22 cellular contexts compared by ENCODE assay signal in genomic region chr20:4111440-4112411, GRCh38. TPM values are rescaled to one million over a fixed set of nuclear protein-coding genes. Genes with fewer than 3 reads are reported as not detected.
DNase-seq lines count a peak whose midpoint lies in the region; ATAC-seq and TF ChIP-seq lines count a peak whose summit lies in the region.
"Had no signal": no experiment of that assay in that cellular context is flagged by ENCODE, and none has a peak within 500 bp of the region (broad histone marks: within the 10 kb centered on the region; RNA-seq: fewer than 3 reads in every experiment).

No MANE protein-coding gene starts in this region.

- TF ChIP-seq EP300 in SK-N-SH (IDR thresholded peaks at IDR 0.05; ENCODE audit: borderline replicate concordance in 1 of 2, low read depth in 1 of 2, low read length in 1 of 2), result no peak

- in situ Hi-C loops in Panc1 (cut with HindIII; ENCODE audit: low pct_unique_long_range_greater_than_20kb, low sequenced_read_pairs), result no loop called here

- H3K4me1 ChIP-seq in SK-N-SH (ENCODE audit: control insufficient read depth in 1 of 2, insufficient read depth in 2 of 2, low read depth in 1 of 2, low read length in 1 of 2) (peaks cover 13 to 32% of the 10 kb centered on the region in 2 experiments), Panc1 (ENCODE audit: control insufficient read depth, insufficient read depth, low read length) (peaks cover 43% of the 10 kb centered on the region), mesenchymal stem cell (ENCODE audit: control insufficient read depth, insufficient read depth, low read depth, low read length) (peaks cover 14% of the 10 kb centered on the region)
- no peaks in the 10 kb centered on the region for H3K4me1 ChIP-seq in CD8-positive, alpha-beta memory T cell (ENCODE audit: insufficient read depth, low read length)
- H3K4me1 ChIP-seq: BE2C, uterus had no signal

- TF ChIP-seq CTCF in SK-N-SH (IDR thresholded peaks at IDR 0.05), result no peak
- TF ChIP-seq CTCF in Calu3 (IDR thresholded peaks at IDR 0.05; ENCODE audit: unreplicated experiment), result no peak
- no peak for TF ChIP-seq CTCF in Panc1 (IDR thresholded peaks at IDR 0.05)

- no peak overlapping the region for H2AFZ ChIP-seq in SK-N-SH (ENCODE audit: low read depth)
- H2AFZ ChIP-seq in mesenchymal stem cell (ENCODE audit: low read depth, low read length), result no peak overlapping the region

- CTCF ChIA-PET in SK-N-SH (lab: Yijun Ruan, JAX) (interaction anchor here (1.0 to 2.2 kb wide), 6 partner anchors 15 to 97 kb away, joined by 3 to 7 read pairs (median 4); partner anchors contain the start of gene RNF24), Calu3 (lab: Charles Lee) (no interaction called here), Panc1 (lab: Charles Lee) (interaction anchor here (1.9 kb wide), 1 partner anchor 84 kb away, joined by 5 read pairs; no protein-coding TSS in a partner anchor)
- CTCF ChIA-PET in CD8-positive, alpha-beta memory T cell (lab: Charles Lee), result interaction anchor here (0.9 to 2.1 kb wide), 3 partner anchors 121 to 484 kb away, joined by 3 to 7 read pairs (median 3); no protein-coding TSS in a partner anchor

- H2BK120ac ChIP-seq in mesenchymal stem cell (ENCODE audit: low read depth, low read length), result peak overlapping the region; percentile 35

- H3K9me3 ChIP-seq in SK-N-SH (no peaks in the 10 kb centered on the region), Panc1 (ENCODE audit: control insufficient read depth, insufficient read depth, low read depth, low read length) (no peaks in the 10 kb centered on the region), mesenchymal stem cell (ENCODE audit: control insufficient read depth, low read length) (no peaks in the 10 kb centered on the region)
- no peaks in the 10 kb centered on the region for H3K9me3 ChIP-seq in CD8-positive, alpha-beta memory T cell (ENCODE audit: low read length)
- H3K9me3 ChIP-seq: BE2C, esophagus muscularis mucosa, gastrocnemius medialis, lower lobe of right lung, suprapubic skin, uterus had no signal

- WGBS in SK-N-SH (ENCODE audit: low lambda C conversion rate), result 84% methylated on average over 9 of the region's 10 CpGs
- 91% methylated on average over 10 of the region's 10 CpGs for WGBS in mesenchymal stem cell

- TF ChIP-seq RAD21 in SK-N-SH (IDR thresholded peaks at IDR 0.05; ENCODE audit: low read length), result no peak

- peak overlapping the region in 1 of 2 experiments; percentile 24 for H3K4ac ChIP-seq in mesenchymal stem cell (ENCODE audit: low read depth in 1 of 2, low read length in 2 of 2)

- peak overlapping the region; percentile 25 to 32 for H2BK12ac ChIP-seq in mesenchymal stem cell (ENCODE audit: low read length in 2 of 2)

- H2BK15ac ChIP-seq in mesenchymal stem cell (ENCODE audit: low read depth, poor library complexity, severe bottlenecking), result peak overlapping the region; percentile 49

- POLR2A ChIA-PET in SK-N-SH (lab: Yijun Ruan, JAX) (interaction anchor here (0.6 kb wide), 1 partner anchor 10 kb away, joined by 4 read pairs; no protein-coding TSS in a partner anchor), Panc1 (lab: Charles Lee) (interaction anchor here (0.6 kb wide), 1 partner anchor 97 kb away, joined by 7 read pairs; no protein-coding TSS in a partner anchor)
- POLR2A ChIA-PET in CD8-positive, alpha-beta memory T cell (lab: Charles Lee), result no interaction called here

- H3K79me1 ChIP-seq in mesenchymal stem cell (replicated peaks; ENCODE audit: low read length, poor library complexity, severe bottlenecking), result no peaks in the 10 kb centered on the region

- no peak overlapping the region for H3K23ac ChIP-seq in mesenchymal stem cell (ENCODE audit: low read length in 2 of 2)

- no peak overlapping the region for H3K14ac ChIP-seq in mesenchymal stem cell (ENCODE audit: low read length in 2 of 2)

- H3K4me3 ChIP-seq in SK-N-SH (ENCODE audit: low read depth in 2 of 2, low read length in 1 of 2) (no peak overlapping the region), Panc1 (ENCODE audit: low read depth in 2 of 2, low read length in 2 of 2) (no peak overlapping the region), mesenchymal stem cell (ENCODE audit: insufficient read depth in 1 of 2, low read depth in 1 of 2, low read length in 2 of 2) (no peak overlapping the region)
- H3K4me3 ChIP-seq in CD8-positive, alpha-beta memory T cell (ENCODE audit: low read length), result no peak overlapping the region
- H3K4me3 ChIP-seq: esophagus muscularis mucosa, gastrocnemius medialis, lower lobe of right lung, suprapubic skin, uterus had no signal

- H3K27ac Mint-ChIP-seq in Calu3 (ENCODE audit: unreplicated experiment), result peak overlapping the region; percentile 9
- H3K27ac Mint-ChIP-seq in CD8-positive, alpha-beta memory T cell, result no peak overlapping the region
- H3K27ac Mint-ChIP-seq: activated naive CD8-positive, alpha-beta T cell had no signal

- peak overlapping the region; percentile 12 for H4K8ac ChIP-seq in mesenchymal stem cell (ENCODE audit: low read length)

- intact Hi-C loops in Calu3 (cut with micrococcal nuclease; ENCODE audit: unreplicated experiment), result no loop called here
- intact Hi-C loops in Panc1 (cut with micrococcal nuclease; ENCODE audit: unreplicated experiment), result loop anchor here (5.0 kb wide), 1 partner anchor 41 kb away; no protein-coding TSS in a partner anchor

- H4K20me1 ChIP-seq in SK-N-SH (ENCODE audit: insufficient read depth), result no peaks in the 10 kb centered on the region

- H3K79me2 ChIP-seq in SK-N-SH (ENCODE audit: insufficient read depth), result no peaks in the 10 kb centered on the region

- H3K27me3 Mint-ChIP-seq in Calu3 (ENCODE audit: unreplicated experiment), result no peaks in the 10 kb centered on the region
- H3K27me3 Mint-ChIP-seq in CD8-positive, alpha-beta memory T cell, result peaks cover 0 to 27% of the 10 kb centered on the region in 2 donors
- H3K27me3 Mint-ChIP-seq: activated naive CD8-positive, alpha-beta T cell had no signal

- no peak overlapping the region for H2BK5ac ChIP-seq in mesenchymal stem cell (ENCODE audit: low read depth, low read length, poor library complexity, severe bottlenecking)

- H3K9ac ChIP-seq in SK-N-SH, result no peak overlapping the region
- no peak overlapping the region for H3K9ac ChIP-seq in mesenchymal stem cell (ENCODE audit: low read length)

- ATAC-seq in SK-N-SH treated with all-trans-retinoic acid at 6 μM for 48 hours, result no peak
- no peak for ATAC-seq in Panc1
- no peak for ATAC-seq in GM21737 (IDR thresholded peaks at IDR 0.05; ENCODE audit: unreplicated experiment)
- no peak for ATAC-seq in HG02884 (IDR thresholded peaks at IDR 0.05; ENCODE audit: unreplicated experiment)
- ATAC-seq: gastrocnemius medialis had no signal

- H3K4me1 Mint-ChIP-seq in Calu3 (ENCODE audit: low read depth, unreplicated experiment), result peaks cover 28% of the 10 kb centered on the region
- H3K4me1 Mint-ChIP-seq in CD8-positive, alpha-beta memory T cell, result peaks cover 4 to 12% (median 6%) of the 10 kb centered on the region in 3 donors

- H3K27ac ChIP-seq in SK-N-SH (ENCODE audit: low read depth in 2 of 2, low read length in 1 of 2) (peak overlapping the region; percentile 35 to 67; a peak in 3 of 4 replicates), Panc1 (ENCODE audit: low read length) (peak overlapping the region; percentile 64), mesenchymal stem cell (ENCODE audit: low read length, poor library complexity, severe bottlenecking) (no peak overlapping the region)
- no peak overlapping the region for H3K27ac ChIP-seq in CD8-positive, alpha-beta memory T cell (ENCODE audit: low read depth, low read length)
- H3K27ac ChIP-seq: esophagus muscularis mucosa, gastrocnemius medialis, lower lobe of right lung, suprapubic skin, uterus had no signal

- no peak overlapping the region for H3K18ac ChIP-seq in mesenchymal stem cell (ENCODE audit: low read depth in 1 of 2, low read length in 2 of 2)

- no peak overlapping the region for H3K4me3 Mint-ChIP-seq in Calu3 (ENCODE audit: low read depth, unreplicated experiment)
- H3K4me3 Mint-ChIP-seq in CD8-positive, alpha-beta memory T cell, result no peak overlapping the region
- H3K4me3 Mint-ChIP-seq: activated naive CD8-positive, alpha-beta T cell; activated T-cell treated with anti-CD3 and anti-CD28 coated beads, Interleukin-2, amount 50 U/mL, for 4 hours had no signal

- H3K27me3 ChIP-seq in SK-N-SH (ENCODE audit: insufficient read depth), result no peaks in the 10 kb centered on the region
- H3K27me3 ChIP-seq in Panc1 (ENCODE audit: control insufficient read depth, insufficient read depth, low read length), result no peaks in the 10 kb centered on the region
- H3K27me3 ChIP-seq in mesenchymal stem cell (ENCODE audit: control insufficient read depth in 1 of 2, insufficient read depth in 1 of 2, low read length in 2 of 2), result peaks cover 0 to 9% of the 10 kb centered on the region in 2 experiments
- H3K27me3 ChIP-seq in CD8-positive, alpha-beta memory T cell (ENCODE audit: insufficient read depth, low read length, poor library complexity, severe bottlenecking), result no peaks in the 10 kb centered on the region
- H3K27me3 ChIP-seq: BE2C, gastrocnemius medialis, uterus had no signal

- H3K4me2 ChIP-seq in SK-N-SH (no peak overlapping the region), mesenchymal stem cell (ENCODE audit: low read length, poor library complexity, severe bottlenecking) (no peak overlapping the region)

- H3K36me3 Mint-ChIP-seq in Calu3 (ENCODE audit: insufficient read depth, unreplicated experiment), result no peaks in the 10 kb centered on the region
- no peaks in the 10 kb centered on the region for H3K36me3 Mint-ChIP-seq in CD8-positive, alpha-beta memory T cell
- H3K36me3 Mint-ChIP-seq: activated naive CD8-positive, alpha-beta T cell had no signal

- H3K9me2 ChIP-seq in SK-N-SH, result no peaks in the 10 kb centered on the region

- H3F3A ChIP-seq in SK-N-SH (replicated peaks; ENCODE audit: insufficient read depth), result peaks cover 8% of the 10 kb centered on the region

- H3K9me3 Mint-ChIP-seq in Calu3 (ENCODE audit: low read depth, unreplicated experiment), result no peaks in the 10 kb centered on the region
- H3K9me3 Mint-ChIP-seq in CD8-positive, alpha-beta memory T cell, result no peaks in the 10 kb centered on the region
- H3K9me3 Mint-ChIP-seq: activated T-cell treated with anti-CD3 and anti-CD28 coated beads, Interleukin-2, amount 50 U/mL, for 4 hours had no signal

- H2AK5ac ChIP-seq in mesenchymal stem cell (ENCODE audit: low read length, severe bottlenecking), result no peak overlapping the region

- H3K36me3 ChIP-seq in SK-N-SH (replicated peaks in 1 of 2; ENCODE audit: control insufficient read depth in 1 of 2, insufficient read depth in 2 of 2, low read length in 1 of 2) (no peaks in the 10 kb centered on the region), Panc1 (ENCODE audit: control insufficient read depth, insufficient read depth, low read length) (no peaks in the 10 kb centered on the region), mesenchymal stem cell (ENCODE audit: control insufficient read depth in 1 of 2, insufficient read depth in 2 of 2, low read depth in 1 of 2, low read length in 2 of 2) (no peaks in the 10 kb centered on the region)
- no peaks in the 10 kb centered on the region for H3K36me3 ChIP-seq in CD8-positive, alpha-beta memory T cell (ENCODE audit: insufficient read depth, low read length)
- H3K36me3 ChIP-seq: BE2C, esophagus muscularis mucosa, gastrocnemius medialis, lower lobe of right lung, suprapubic skin, uterus had no signal

- DNase-seq in SK-N-SH (no peak), Calu3 (no peak), Panc1 (ENCODE audit: low read depth, low spot score) (no peak), mesenchymal stem cell (no peak)
- no peak for DNase-seq in CD8-positive, alpha-beta memory T cell
- DNase-seq: activated CD4-positive, alpha-beta T cell treated with anti-CD3 and anti-CD28 coated beads, Interleukin-2, amount 50 U/mL, for 1 hour; activated T-cell treated with anti-CD3 and anti-CD28 coated beads, Interleukin-2, amount 50 U/mL, for 4 hours; BE2C; effector memory CD4-positive, alpha-beta T cell; gastrocnemius medialis; islet precursor cell; KG1; NCI-H1417; NCI-H524 had no signal

- H4K91ac ChIP-seq in mesenchymal stem cell (ENCODE audit: low read length), result no peak overlapping the region

- no TSS peak for BruUV-seq in Calu3 (replicated peaks; lab: Mats Ljungman, UMichigan)
- no TSS peak for BruUV-seq in Panc1 (replicated peaks; lab: Mats Ljungman, UMichigan)

RNA-seq across cellular contexts. Expression of gene SMOX, which starts 36.9 kb away (rescaled TPM):
- polyA plus RNA-seq in SK-N-SH (2012; rRNA removed), result 7.6 and 17.2 TPM in 2 replicates
- polyA plus RNA-seq in SK-N-SH (2012; cell fraction: cytosol; rRNA removed), result 8.3 and 10.4 TPM in 2 replicates
- 27.9 and 36.1 TPM in 2 replicates for polyA plus RNA-seq in SK-N-SH (2012; cell fraction: nucleus; rRNA removed)
- 17.0 and 17.5 TPM in 2 replicates for total RNA-seq in Calu3 (2022)
- 33.8 TPM for total RNA-seq in Panc1 (2021; ENCODE audit: unreplicated experiment)
- 27.6 TPM for polyA plus RNA-seq in Panc1 (2012; ENCODE audit: insufficient read length)
- polyA plus RNA-seq in mesenchymal stem cell (2013, experiment 1 of 2), result 48.3 TPM
- polyA plus RNA-seq in mesenchymal stem cell (2013, experiment 2 of 2), result 50.0 TPM
- total RNA-seq in CD8-positive, alpha-beta memory T cell, result 1 to 10 TPM; 4.8 to 5.0 TPM
- polyA plus RNA-seq in CD8-positive, alpha-beta memory T cell, result not detected

Comparison
In these comparisons a context has a peak if more than half of its experiments do, and no peak if none do; other contexts are left out.
1. H3K27ac ChIP-seq: peak in SK-N-SH (2 of 2) and Panc1 (single experiment); none in mesenchymal stem cell (single experiment) and CD8-positive, alpha-beta memory T cell (single experiment).